ENCODE assay signal across 8 cellular contexts in the genomic region with DNA sequence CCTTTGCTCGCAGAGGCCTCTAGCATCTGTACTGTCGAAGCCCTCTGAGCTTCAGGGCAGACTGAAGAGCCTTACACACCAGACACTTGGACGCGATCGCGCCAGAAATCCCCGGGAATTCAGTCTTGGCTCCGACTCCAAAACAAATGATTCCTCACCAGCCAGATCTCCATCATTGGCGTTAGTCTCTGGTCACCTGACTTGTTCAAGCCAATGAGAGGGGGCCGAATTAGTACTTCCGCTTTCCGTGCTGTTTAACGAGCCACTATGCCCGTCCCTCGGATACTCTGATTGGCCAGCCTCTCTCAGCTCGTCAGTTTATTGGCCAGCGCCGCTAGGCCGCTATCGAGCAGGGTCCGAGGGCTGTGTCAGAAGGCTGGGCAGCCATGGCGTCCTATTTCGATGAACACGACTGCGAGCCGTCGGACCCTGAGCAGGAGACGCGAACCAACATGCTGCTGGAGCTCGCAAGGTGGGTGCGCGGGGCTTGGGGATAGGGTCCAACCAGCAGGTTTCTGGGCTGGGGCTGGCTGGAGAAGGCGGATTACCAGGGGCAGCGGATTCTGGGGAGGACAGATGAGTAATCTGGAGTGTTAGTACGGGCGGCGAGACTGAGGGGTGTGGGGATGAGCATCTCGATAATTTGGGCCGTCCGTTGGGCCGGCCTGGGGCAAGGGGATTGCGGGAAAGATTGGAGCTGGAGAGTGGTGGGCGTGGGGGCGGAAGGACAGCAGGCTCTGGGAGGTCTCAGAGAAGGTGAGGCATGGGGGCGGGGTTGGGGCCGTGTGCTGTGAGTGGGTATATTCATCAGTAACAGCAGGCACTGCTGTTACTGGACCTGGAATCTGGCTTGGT. TPM values are rescaled to one million over a fixed set of nuclear protein-coding genes. Genes with fewer than 3 reads are reported as not detected.
DNase-seq lines count a peak whose midpoint lies in the region; TF ChIP-seq lines count a peak whose summit lies in the region.

A gene with protein sequence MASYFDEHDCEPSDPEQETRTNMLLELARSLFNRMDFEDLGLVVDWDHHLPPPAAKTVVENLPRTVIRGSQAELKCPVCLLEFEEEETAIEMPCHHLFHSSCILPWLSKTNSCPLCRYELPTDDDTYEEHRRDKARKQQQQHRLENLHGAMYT (plus strand): TSS at position 368 of the 855 bp plus-strand sequence. CDS start 19 bp downstream, at position 387.

- TF ChIP-seq CTCF in GM20000 (IDR thresholded peaks at IDR 0.05; ENCODE audit: extremely low read depth, missing control alignments) = no peak

- peaks cover 30% of the 10 kb centered on the region for H3K36me3 ChIP-seq in effector memory CD4-positive, alpha-beta T cell (ENCODE audit: control insufficient read depth, insufficient read depth, low read length)

- CTCF ChIA-PET in activated CD8-positive, alpha-beta memory T cell treated with anti-CD3 and anti-CD28 coated beads for 36 hours (lab: Charles Lee) = interaction anchor here (0.6 to 1.8 kb wide), 7 partner anchors 9 to 285 kb away, joined by 3 to 7 read pairs (median 3); a partner anchor contains a TSS

- DNase-seq in CMK (ENCODE audit: low read depth) (peak; percentile 96), GM20000 (ENCODE audit: low spot score) (peak; percentile 94), HT-29 (ENCODE audit: low spot score) (peak; percentile 97), NOMO-1 (lab: John Stamatoyannopoulos, UW; ENCODE audit: unreplicated experiment in 2 of 2) (peak; percentile 97 to 99), lung microvascular endothelial cell (ENCODE audit: low read depth in 2 of 2) (peak; percentile 99)
- DNase-seq in effector memory CD4-positive, alpha-beta T cell = peak; percentile 82 to 92 (median 88)
- DNase-seq in stimulated activated CD4-positive, alpha-beta T cell treated with anti-CD3 and anti-CD28 coated beads, TNF-alpha, amount 100 ng/mL, for 48 hours (ENCODE audit: low read depth in 3 of 3) = peak; percentile 78 to 87 (median 82)

- no peaks in the 10 kb centered on the region for H3K9me3 ChIP-seq in effector memory CD4-positive, alpha-beta T cell (ENCODE audit: control insufficient read depth, low read length)

- H3K27ac ChIP-seq in effector memory CD4-positive, alpha-beta T cell (ENCODE audit: insufficient read depth, low read length, poor library complexity, severe bottlenecking) = peak within 1 kb of the TSS; percentile 90

- no peaks in the 10 kb centered on the region for H3K27me3 ChIP-seq in effector memory CD4-positive, alpha-beta T cell (replicated peaks; ENCODE audit: control insufficient read depth, insufficient read depth, low read length, poor library complexity, severe bottlenecking)

- peaks cover 13% of the 10 kb centered on the region for H3K4me1 ChIP-seq in effector memory CD4-positive, alpha-beta T cell (ENCODE audit: control insufficient read depth, insufficient read depth, low read length, poor library complexity, severe bottlenecking)

- POLR2A ChIA-PET in activated CD8-positive, alpha-beta memory T cell treated with anti-CD3 and anti-CD28 coated beads for 36 hours (lab: Charles Lee) = interaction anchor here (0.7 to 1.9 kb wide), 7 partner anchors 9 to 162 kb away, joined by 3 to 12 read pairs (median 5); a partner anchor contains a TSS

- peak within 1 kb of the TSS; percentile 76 for H3K4me3 ChIP-seq in effector memory CD4-positive, alpha-beta T cell (ENCODE audit: insufficient read depth, low read depth, low read length, poor library complexity, severe bottlenecking)

RNA-seq across cellular contexts. Expression of the gene that starts here (rescaled TPM):
- total RNA-seq in HT-29 (2014; rRNA removed; shearing (Covaris generic)) = 107 and 109 TPM in 2 replicates
- 100 to 1,000 TPM in 1 of 2 experiments, 10 to 100 TPM in 1; 98.9 to 104 TPM for total RNA-seq in activated CD8-positive, alpha-beta memory T cell treated with anti-CD3 and anti-CD28 coated beads for 36 hours
- total RNA-seq in lung microvascular endothelial cell = 212 and 226 TPM in 2 replicates

Comparison
In these comparisons a context has a peak if more than half of its experiments do, and no peak if none do; other contexts are left out.
1. Peak in every context shown above with its lines: DNase-seq, H3K4me3 ChIP-seq and H3K27ac ChIP-seq.